24 cellular contexts compared by ENCODE assay signal in the genomic region with DNA sequence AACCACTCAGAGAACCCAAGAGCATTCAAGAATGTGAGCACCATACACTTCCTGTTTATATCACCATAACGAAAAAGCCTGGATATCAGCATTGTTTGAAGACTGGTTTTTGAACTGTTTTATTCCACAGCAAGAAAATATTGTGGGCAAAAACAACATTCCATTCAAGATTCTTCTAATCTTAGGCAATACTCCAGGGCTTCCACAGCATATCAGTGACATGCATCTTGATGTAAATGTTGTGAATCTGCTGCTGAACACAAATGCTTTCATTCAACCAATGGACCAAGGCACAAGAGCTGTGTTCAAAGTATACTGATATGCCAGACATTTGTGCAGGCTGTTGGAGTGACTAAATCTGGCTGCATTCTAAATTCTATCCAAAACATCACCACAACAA.
"Had no signal": no experiment of that assay in that cellular context is flagged by ENCODE, and none has a peak within 500 bp of the region (broad histone marks: within the 10 kb centered on the region; RNA-seq: fewer than 3 reads in every experiment).

No MANE protein-coding gene starts in this region.

- H3K27me3 ChIP-seq: esophagus squamous epithelium, foreskin keratinocyte, gastroesophageal sphincter, heart left ventricle, hepatocyte, left lung, neural progenitor cell, right lobe of liver, stomach, thyroid gland had no signal

- H3K27ac ChIP-seq: coronary artery, esophagus squamous epithelium, foreskin keratinocyte, gastroesophageal sphincter, heart left ventricle, hepatocyte, left lung, neural progenitor cell, parathyroid adenoma, right lobe of liver, stomach, thyroid gland had no signal

- DNase-seq: effector memory CD8-positive, alpha-beta T cell; erythroblast; esophagus squamous epithelium; foreskin keratinocyte; heart left ventricle; left cardiac atrium; left lung; mesendoderm; midbrain; naive thymus-derived CD4-positive, alpha-beta T cell; right lobe of liver; stimulated activated CD4-positive, alpha-beta T cell treated with anti-CD3 and anti-CD28 coated beads, Interleukin-12 subunit alpha, Interleukin-12 subunit beta, amount 100 ng/mL, for 4 hours; stimulated activated CD4-positive, alpha-beta T cell treated with anti-CD3 and anti-CD28 coated beads, Interleukin-1b, Interleukin-23, amount 100 ng/mL, for 48 hours; stimulated activated CD4-positive, alpha-beta T cell treated with anti-CD3 and anti-CD28 coated beads, Interleukin-4, amount 100 ng/mL, for 1 hour; stimulated activated naive CD4-positive, alpha-beta T cell treated with Interleukin-2 at 50 U/mL for 16 hours; stomach; thyroid gland had no signal

- H3K79me2 ChIP-seq: hepatocyte, parathyroid adenoma had no signal

- ATAC-seq: effector memory CD8-positive, alpha-beta T cell; foreskin keratinocyte; gastroesophageal sphincter; heart left ventricle; left cardiac atrium; left lung; naive thymus-derived CD4-positive, alpha-beta T cell; right lobe of liver; stimulated activated effector memory CD8-positive, alpha-beta T cell treated with anti-CD3 and anti-CD28 coated beads, Interleukin-12 subunit alpha, Interleukin-12 subunit beta, amount 100 ng/mL, for 72 hours had no signal

- H3K4me2 ChIP-seq: hepatocyte, neural progenitor cell, smooth muscle cell had no signal

- H2AFZ ChIP-seq: hepatocyte, neural progenitor cell, parathyroid adenoma had no signal

- H3K9ac ChIP-seq: neural progenitor cell, parathyroid adenoma had no signal

- H3K4me3 ChIP-seq: coronary artery, esophagus squamous epithelium, gastroesophageal sphincter, heart left ventricle, hepatocyte, left lung, neural progenitor cell, right lobe of liver, smooth muscle cell, stomach, thyroid gland had no signal

- H3K4me1 ChIP-seq: esophagus squamous epithelium, foreskin keratinocyte, gastroesophageal sphincter, heart left ventricle, left lung, neural progenitor cell, parathyroid adenoma, right lobe of liver, stomach, thyroid gland had no signal

- H3K9me3 ChIP-seq: esophagus squamous epithelium, right lobe of liver, thyroid gland had no signal

- H3K36me3 ChIP-seq: esophagus squamous epithelium, gastroesophageal sphincter, heart left ventricle, left lung, neural progenitor cell, right lobe of liver, stomach, thyroid gland had no signal
